ENCODE assay signal across 11 cellular contexts in genomic region chr9:734831-735511, GRCh38.
DNase-seq lines count a peak whose midpoint lies in the region; ATAC-seq and TF ChIP-seq lines count a peak whose summit lies in the region.
"Had no signal": no experiment of that assay in that cellular context is flagged by ENCODE, and none has a peak within 500 bp of the region (broad histone marks: within the 10 kb centered on the region; RNA-seq: fewer than 3 reads in every experiment).

No MANE protein-coding gene starts in this region.

- no peaks in the 10 kb centered on the region for H3K27me3 Mint-ChIP-seq in chondrocyte (ENCODE audit: low read depth)
- no peaks in the 10 kb centered on the region for H3K27me3 Mint-ChIP-seq in WTC11 (ENCODE audit: low read depth)
- H3K27me3 Mint-ChIP-seq: activated naive CD4-positive, alpha-beta T cell treated with anti-CD3 and anti-CD28 coated beads, Interleukin-2, amount 50 U/mL, for 24 hours had no signal

- H3K4me3 Mint-ChIP-seq in chondrocyte (ENCODE audit: unreplicated experiment) (no peak overlapping the region), WTC11 (no peak overlapping the region)
- H3K4me3 Mint-ChIP-seq: activated naive CD4-positive, alpha-beta T cell treated with anti-CD3 and anti-CD28 coated beads, Interleukin-2, amount 50 U/mL, for 24 hours had no signal

- no peak for ATAC-seq in WTC11

- H3K27ac Mint-ChIP-seq in chondrocyte (ENCODE audit: unreplicated experiment) (peak overlapping the region; percentile 97), WTC11 (no peak overlapping the region)
- H3K27ac Mint-ChIP-seq: activated naive CD4-positive, alpha-beta T cell treated with anti-CD3 and anti-CD28 coated beads, Interleukin-2, amount 50 U/mL, for 24 hours had no signal

- H3K4me1 Mint-ChIP-seq in chondrocyte (ENCODE audit: low read depth) (peaks cover 53% of the 10 kb centered on the region), WTC11 (peaks cover under 1% of the 10 kb centered on the region)
- H3K4me1 Mint-ChIP-seq: activated naive CD4-positive, alpha-beta T cell treated with anti-CD3 and anti-CD28 coated beads, Interleukin-2, amount 50 U/mL, for 24 hours had no signal

- H3K36me3 Mint-ChIP-seq in chondrocyte (ENCODE audit: low read depth) (peaks cover 28% of the 10 kb centered on the region), WTC11 (peaks cover 53% of the 10 kb centered on the region)
- H3K36me3 Mint-ChIP-seq: activated naive CD4-positive, alpha-beta T cell treated with anti-CD3 and anti-CD28 coated beads, Interleukin-2, amount 50 U/mL, for 24 hours had no signal

- TF ChIP-seq CTCF in chondrocyte (IDR thresholded peaks at IDR 0.05): no peak
- no peak for TF ChIP-seq CTCF in GM10266 (IDR thresholded peaks at IDR 0.05; ENCODE audit: control insufficient read depth, insufficient read depth, low read depth, missing control alignments)
- TF ChIP-seq CTCF in WTC11 (IDR thresholded peaks at IDR 0.05): no peak

- POLR2A ChIA-PET in WTC11 (lab: Charles Lee): no interaction called here

- DNase-seq in HCEC 1CT: peak; percentile 97
- no peak for DNase-seq in chondrocyte (ENCODE audit: low spot score)
- peak; percentile 16 for DNase-seq in kidney tubule cell (ENCODE audit: low spot score)
- peak; percentile 65 for DNase-seq in smooth muscle cell of the brain vasculature (ENCODE audit: low read depth, low spot score)
- no peak for DNase-seq in NCI-H345 treated with DMSO at 0.1 percent for 48 hours (lab: John Stamatoyannopoulos, UW; ENCODE audit: unreplicated experiment)
- DNase-seq in GM10266 (ENCODE audit: extremely low spot score): no peak
- DNase-seq in WTC11 (ENCODE audit: low spot score): no peak
- DNase-seq in T-helper 2 cell: no peak
- DNase-seq: islet precursor cell, NCI-H2227 treated with DMSO at 0.1 percent for 48 hours had no signal

- CTCF ChIA-PET in WTC11 (lab: Charles Lee): no interaction called here

- H3K9me3 Mint-ChIP-seq in chondrocyte (ENCODE audit: low read depth) (no peaks in the 10 kb centered on the region), WTC11 (no peaks in the 10 kb centered on the region)
- H3K9me3 Mint-ChIP-seq: activated naive CD4-positive, alpha-beta T cell treated with anti-CD3 and anti-CD28 coated beads, Interleukin-2, amount 50 U/mL, for 24 hours had no signal

TF ChIP-seq in WTC11, 78 proteins besides CTCF, POLR2A, EP300 and RAD21 (continues in another document):
- TF ChIP-seq NFE2L1 (CRISPR knock-in tag; IDR thresholded peaks at IDR 0.05): no peak
- no peak for TF ChIP-seq FOXP4 (CRISPR knock-in tag; IDR thresholded peaks at IDR 0.05)
- no peak for TF ChIP-seq GTF2I (CRISPR knock-in tag; conservative IDR thresholded peaks at IDR 0.05)
- TF ChIP-seq, protein P1, sequence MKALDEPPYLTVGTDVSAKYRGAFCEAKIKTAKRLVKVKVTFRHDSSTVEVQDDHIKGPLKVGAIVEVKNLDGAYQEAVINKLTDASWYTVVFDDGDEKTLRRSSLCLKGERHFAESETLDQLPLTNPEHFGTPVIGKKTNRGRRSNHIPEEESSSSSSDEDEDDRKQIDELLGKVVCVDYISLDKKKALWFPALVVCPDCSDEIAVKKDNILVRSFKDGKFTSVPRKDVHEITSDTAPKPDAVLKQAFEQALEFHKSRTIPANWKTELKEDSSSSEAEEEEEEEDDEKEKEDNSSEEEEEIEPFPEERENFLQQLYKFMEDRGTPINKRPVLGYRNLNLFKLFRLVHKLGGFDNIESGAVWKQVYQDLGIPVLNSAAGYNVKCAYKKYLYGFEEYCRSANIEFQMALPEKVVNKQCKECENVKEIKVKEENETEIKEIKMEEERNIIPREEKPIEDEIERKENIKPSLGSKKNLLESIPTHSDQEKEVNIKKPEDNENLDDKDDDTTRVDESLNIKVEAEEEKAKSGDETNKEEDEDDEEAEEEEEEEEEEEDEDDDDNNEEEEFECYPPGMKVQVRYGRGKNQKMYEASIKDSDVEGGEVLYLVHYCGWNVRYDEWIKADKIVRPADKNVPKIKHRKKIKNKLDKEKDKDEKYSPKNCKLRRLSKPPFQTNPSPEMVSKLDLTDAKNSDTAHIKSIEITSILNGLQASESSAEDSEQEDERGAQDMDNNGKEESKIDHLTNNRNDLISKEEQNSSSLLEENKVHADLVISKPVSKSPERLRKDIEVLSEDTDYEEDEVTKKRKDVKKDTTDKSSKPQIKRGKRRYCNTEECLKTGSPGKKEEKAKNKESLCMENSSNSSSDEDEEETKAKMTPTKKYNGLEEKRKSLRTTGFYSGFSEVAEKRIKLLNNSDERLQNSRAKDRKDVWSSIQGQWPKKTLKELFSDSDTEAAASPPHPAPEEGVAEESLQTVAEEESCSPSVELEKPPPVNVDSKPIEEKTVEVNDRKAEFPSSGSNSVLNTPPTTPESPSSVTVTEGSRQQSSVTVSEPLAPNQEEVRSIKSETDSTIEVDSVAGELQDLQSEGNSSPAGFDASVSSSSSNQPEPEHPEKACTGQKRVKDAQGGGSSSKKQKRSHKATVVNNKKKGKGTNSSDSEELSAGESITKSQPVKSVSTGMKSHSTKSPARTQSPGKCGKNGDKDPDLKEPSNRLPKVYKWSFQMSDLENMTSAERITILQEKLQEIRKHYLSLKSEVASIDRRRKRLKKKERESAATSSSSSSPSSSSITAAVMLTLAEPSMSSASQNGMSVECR (CRISPR knock-in tag; IDR thresholded peaks at IDR 0.05; ENCODE audit: borderline replicate concordance): no peak
- no peak for TF ChIP-seq ATF1 (CRISPR knock-in tag; IDR thresholded peaks at IDR 0.05)
- TF ChIP-seq USF2 (CRISPR knock-in tag; IDR thresholded peaks at IDR 0.05): no peak
- no peak for TF ChIP-seq ZBTB21 (CRISPR knock-in tag; IDR thresholded peaks at IDR 0.05; ENCODE audit: borderline replicate concordance)
- TF ChIP-seq ZNF232 (CRISPR knock-in tag; IDR thresholded peaks at IDR 0.05): no peak
- no peak for TF ChIP-seq IRF2 (CRISPR knock-in tag; IDR thresholded peaks at IDR 0.05; ENCODE audit: borderline replicate concordance, low read depth)
- no peak for TF ChIP-seq ETV6 (CRISPR knock-in tag; IDR thresholded peaks at IDR 0.05)
- no peak for TF ChIP-seq ZNF425 (CRISPR knock-in tag; conservative IDR thresholded peaks at IDR 0.05)
- TF ChIP-seq, protein P2, sequence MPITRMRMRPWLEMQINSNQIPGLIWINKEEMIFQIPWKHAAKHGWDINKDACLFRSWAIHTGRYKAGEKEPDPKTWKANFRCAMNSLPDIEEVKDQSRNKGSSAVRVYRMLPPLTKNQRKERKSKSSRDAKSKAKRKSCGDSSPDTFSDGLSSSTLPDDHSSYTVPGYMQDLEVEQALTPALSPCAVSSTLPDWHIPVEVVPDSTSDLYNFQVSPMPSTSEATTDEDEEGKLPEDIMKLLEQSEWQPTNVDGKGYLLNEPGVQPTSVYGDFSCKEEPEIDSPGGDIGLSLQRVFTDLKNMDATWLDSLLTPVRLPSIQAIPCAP (CRISPR knock-in tag; IDR thresholded peaks at IDR 0.05): no peak
- TF ChIP-seq HMGA2 (CRISPR knock-in tag; IDR thresholded peaks at IDR 0.05): no peak
- no peak for TF ChIP-seq JAZF1 (CRISPR knock-in tag; IDR thresholded peaks at IDR 0.05)
- TF ChIP-seq, protein P3, sequence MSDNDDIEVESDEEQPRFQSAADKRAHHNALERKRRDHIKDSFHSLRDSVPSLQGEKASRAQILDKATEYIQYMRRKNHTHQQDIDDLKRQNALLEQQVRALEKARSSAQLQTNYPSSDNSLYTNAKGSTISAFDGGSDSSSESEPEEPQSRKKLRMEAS (CRISPR knock-in tag; IDR thresholded peaks at IDR 0.05): no peak
- TF ChIP-seq, protein P4, sequence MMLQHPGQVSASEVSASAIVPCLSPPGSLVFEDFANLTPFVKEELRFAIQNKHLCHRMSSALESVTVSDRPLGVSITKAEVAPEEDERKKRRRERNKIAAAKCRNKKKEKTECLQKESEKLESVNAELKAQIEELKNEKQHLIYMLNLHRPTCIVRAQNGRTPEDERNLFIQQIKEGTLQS (CRISPR knock-in tag; conservative IDR thresholded peaks at IDR 0.05): no peak

Comparison
In these comparisons a context has a peak if more than half of its experiments do, and no peak if none do; other contexts are left out.
1. DNase-seq: peak in HCEC 1CT (single experiment), kidney tubule cell (single experiment) and smooth muscle cell of the brain vasculature (single experiment); none in chondrocyte (single experiment), NCI-H345 treated with DMSO at 0.1 percent for 48 hours (single experiment), GM10266 (single experiment), WTC11 (single experiment) and T-helper 2 cell (0 of 5).